1 cellular context compared by ENCODE assay signal in the genomic region with DNA sequence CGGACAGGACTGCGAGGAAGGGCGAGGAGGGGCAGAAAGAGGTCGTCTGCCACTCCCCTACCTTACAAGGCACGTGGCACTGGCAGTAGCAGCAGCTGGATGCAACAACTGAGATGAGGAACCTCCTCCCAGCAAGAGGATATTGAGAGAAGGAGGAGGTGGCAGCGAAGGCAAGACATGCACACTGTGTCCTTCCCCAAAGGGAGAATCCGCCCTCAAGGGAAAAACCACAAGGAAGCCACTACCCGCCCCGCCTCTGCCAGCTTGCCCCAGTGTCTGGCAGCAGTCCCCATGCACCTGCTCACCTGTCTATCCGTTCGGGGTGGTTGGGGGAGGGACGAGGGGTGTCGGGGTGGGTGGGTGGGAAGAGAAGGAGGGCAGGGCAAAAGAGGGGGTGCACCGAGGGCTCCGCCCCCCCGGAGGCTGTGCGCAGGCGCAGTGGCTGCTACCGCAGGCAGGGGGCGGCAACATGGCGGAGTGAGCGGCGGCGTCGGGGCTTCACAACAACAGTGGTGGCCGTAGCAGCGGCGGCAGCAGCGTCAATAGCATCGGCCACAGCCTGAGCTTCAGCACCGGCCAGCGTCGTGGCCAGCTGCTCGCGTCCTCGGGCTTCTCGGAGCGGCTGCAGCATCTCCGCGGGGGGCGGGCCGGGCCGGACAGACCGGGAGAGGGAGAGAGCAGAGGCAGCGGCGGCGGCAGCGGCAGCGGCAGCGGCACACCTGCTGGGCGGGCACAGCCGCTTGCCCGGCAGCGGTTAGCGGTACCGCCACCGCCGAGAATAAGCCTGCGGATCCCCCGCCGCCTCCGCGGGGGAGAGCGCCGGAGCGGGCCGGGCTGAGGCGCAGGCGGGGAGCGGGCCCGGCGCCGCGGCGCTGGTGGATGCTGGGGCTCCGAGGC.
TF ChIP-seq lines count a peak whose summit lies in the region.

A gene with protein sequence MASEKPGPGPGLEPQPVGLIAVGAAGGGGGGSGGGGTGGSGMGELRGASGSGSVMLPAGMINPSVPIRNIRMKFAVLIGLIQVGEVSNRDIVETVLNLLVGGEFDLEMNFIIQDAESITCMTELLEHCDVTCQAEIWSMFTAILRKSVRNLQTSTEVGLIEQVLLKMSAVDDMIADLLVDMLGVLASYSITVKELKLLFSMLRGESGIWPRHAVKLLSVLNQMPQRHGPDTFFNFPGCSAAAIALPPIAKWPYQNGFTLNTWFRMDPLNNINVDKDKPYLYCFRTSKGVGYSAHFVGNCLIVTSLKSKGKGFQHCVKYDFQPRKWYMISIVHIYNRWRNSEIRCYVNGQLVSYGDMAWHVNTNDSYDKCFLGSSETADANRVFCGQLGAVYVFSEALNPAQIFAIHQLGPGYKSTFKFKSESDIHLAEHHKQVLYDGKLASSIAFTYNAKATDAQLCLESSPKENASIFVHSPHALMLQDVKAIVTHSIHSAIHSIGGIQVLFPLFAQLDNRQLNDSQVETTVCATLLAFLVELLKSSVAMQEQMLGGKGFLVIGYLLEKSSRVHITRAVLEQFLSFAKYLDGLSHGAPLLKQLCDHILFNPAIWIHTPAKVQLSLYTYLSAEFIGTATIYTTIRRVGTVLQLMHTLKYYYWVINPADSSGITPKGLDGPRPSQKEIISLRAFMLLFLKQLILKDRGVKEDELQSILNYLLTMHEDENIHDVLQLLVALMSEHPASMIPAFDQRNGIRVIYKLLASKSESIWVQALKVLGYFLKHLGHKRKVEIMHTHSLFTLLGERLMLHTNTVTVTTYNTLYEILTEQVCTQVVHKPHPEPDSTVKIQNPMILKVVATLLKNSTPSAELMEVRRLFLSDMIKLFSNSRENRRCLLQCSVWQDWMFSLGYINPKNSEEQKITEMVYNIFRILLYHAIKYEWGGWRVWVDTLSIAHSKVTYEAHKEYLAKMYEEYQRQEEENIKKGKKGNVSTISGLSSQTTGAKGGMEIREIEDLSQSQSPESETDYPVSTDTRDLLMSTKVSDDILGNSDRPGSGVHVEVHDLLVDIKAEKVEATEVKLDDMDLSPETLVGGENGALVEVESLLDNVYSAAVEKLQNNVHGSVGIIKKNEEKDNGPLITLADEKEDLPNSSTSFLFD (N-terminal part only) (plus strand): TSS at position 436 of the 897 bp plus-strand sequence. CDS start 551 bp downstream, outside the sequence.

TF ChIP-seq in HepG2, 621 proteins besides CTCF, POLR2A, EP300 and RAD21 (continued from another document and continues in another):
- TF ChIP-seq, protein P1, sequence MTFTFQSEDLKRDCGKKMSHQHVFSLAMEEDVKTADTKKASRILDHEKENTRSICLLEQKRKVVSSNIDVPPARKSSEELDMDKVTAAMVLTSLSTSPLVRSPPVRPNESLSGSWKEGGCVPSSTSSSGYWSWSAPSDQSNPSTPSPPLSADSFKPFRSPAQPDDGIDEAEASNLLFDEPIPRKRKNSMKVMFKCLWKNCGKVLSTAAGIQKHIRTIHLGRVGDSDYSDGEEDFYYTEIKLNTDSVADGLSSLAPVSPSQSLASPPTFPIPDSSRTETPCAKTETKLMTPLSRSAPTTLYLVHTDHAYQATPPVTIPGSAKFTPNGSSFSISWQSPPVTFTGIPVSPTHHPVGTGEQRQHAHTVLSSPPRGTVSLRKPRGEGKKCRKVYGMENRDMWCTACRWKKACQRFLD (CRISPR knock-in tag; IDR thresholded peaks at IDR 0.05; ENCODE audit: borderline replicate concordance) = no peak
- TF ChIP-seq, protein P2, sequence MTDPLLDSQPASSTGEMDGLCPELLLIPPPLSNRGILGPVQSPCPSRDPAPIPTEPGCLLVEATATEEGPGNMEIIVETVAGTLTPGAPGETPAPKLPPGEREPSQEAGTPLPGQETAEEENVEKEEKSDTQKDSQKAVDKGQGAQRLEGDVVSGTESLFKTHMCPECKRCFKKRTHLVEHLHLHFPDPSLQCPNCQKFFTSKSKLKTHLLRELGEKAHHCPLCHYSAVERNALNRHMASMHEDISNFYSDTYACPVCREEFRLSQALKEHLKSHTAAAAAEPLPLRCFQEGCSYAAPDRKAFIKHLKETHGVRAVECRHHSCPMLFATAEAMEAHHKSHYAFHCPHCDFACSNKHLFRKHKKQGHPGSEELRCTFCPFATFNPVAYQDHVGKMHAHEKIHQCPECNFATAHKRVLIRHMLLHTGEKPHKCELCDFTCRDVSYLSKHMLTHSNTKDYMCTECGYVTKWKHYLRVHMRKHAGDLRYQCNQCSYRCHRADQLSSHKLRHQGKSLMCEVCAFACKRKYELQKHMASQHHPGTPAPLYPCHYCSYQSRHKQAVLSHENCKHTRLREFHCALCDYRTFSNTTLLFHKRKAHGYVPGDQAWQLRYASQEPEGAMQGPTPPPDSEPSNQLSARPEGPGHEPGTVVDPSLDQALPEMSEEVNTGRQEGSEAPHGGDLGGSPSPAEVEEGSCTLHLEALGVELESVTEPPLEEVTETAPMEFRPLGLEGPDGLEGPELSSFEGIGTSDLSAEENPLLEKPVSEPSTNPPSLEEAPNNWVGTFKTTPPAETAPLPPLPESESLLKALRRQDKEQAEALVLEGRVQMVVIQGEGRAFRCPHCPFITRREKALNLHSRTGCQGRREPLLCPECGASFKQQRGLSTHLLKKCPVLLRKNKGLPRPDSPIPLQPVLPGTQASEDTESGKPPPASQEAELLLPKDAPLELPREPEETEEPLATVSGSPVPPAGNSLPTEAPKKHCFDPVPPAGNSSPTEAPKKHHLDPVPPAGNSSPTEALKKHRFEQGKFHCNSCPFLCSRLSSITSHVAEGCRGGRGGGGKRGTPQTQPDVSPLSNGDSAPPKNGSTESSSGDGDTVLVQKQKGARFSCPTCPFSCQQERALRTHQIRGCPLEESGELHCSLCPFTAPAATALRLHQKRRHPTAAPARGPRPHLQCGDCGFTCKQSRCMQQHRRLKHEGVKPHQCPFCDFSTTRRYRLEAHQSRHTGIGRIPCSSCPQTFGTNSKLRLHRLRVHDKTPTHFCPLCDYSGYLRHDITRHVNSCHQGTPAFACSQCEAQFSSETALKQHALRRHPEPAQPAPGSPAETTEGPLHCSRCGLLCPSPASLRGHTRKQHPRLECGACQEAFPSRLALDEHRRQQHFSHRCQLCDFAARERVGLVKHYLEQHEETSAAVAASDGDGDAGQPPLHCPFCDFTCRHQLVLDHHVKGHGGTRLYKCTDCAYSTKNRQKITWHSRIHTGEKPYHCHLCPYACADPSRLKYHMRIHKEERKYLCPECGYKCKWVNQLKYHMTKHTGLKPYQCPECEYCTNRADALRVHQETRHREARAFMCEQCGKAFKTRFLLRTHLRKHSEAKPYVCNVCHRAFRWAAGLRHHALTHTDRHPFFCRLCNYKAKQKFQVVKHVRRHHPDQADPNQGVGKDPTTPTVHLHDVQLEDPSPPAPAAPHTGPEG (CRISPR knock-in tag; IDR thresholded peaks at IDR 0.05) = 0 out of 2 replicates have a peak, but pooled peaks have one; percentile 41
- TF ChIP-seq ZNF781 (CRISPR knock-in tag; IDR thresholded peaks at IDR 0.05; ENCODE audit: borderline replicate concordance, not compliant biosample characterization) (no peak), JDP2 (CRISPR knock-in tag; IDR thresholded peaks at IDR 0.05; ENCODE audit: borderline replicate concordance) (no peak), HMG20B (CRISPR knock-in tag; conservative IDR thresholded peaks at IDR 0.05) (no peak), TAF1 (CRISPR knock-in tag; IDR thresholded peaks at IDR 0.05) (peak; percentile 72; the same call in 1 of the 2 replicates), SMAD1 (CRISPR knock-in tag; IDR thresholded peaks at IDR 0.05; ENCODE audit: borderline replicate concordance, low read depth) (no peak), FOXK1 (CRISPR knock-in tag; IDR thresholded peaks at IDR 0.05; ENCODE audit: borderline replicate concordance, low read depth) (peak; percentile 36; the same call in 1 of the 2 replicates), ZNF598 (CRISPR knock-in tag; IDR thresholded peaks at IDR 0.05; ENCODE audit: borderline replicate concordance) (no peak), PPARG (CRISPR knock-in tag; conservative IDR thresholded peaks at IDR 0.05) (no peak), ETV5 (CRISPR knock-in tag; IDR thresholded peaks at IDR 0.05; ENCODE audit: borderline replicate concordance) (no peak)
- TF ChIP-seq, protein P3, sequence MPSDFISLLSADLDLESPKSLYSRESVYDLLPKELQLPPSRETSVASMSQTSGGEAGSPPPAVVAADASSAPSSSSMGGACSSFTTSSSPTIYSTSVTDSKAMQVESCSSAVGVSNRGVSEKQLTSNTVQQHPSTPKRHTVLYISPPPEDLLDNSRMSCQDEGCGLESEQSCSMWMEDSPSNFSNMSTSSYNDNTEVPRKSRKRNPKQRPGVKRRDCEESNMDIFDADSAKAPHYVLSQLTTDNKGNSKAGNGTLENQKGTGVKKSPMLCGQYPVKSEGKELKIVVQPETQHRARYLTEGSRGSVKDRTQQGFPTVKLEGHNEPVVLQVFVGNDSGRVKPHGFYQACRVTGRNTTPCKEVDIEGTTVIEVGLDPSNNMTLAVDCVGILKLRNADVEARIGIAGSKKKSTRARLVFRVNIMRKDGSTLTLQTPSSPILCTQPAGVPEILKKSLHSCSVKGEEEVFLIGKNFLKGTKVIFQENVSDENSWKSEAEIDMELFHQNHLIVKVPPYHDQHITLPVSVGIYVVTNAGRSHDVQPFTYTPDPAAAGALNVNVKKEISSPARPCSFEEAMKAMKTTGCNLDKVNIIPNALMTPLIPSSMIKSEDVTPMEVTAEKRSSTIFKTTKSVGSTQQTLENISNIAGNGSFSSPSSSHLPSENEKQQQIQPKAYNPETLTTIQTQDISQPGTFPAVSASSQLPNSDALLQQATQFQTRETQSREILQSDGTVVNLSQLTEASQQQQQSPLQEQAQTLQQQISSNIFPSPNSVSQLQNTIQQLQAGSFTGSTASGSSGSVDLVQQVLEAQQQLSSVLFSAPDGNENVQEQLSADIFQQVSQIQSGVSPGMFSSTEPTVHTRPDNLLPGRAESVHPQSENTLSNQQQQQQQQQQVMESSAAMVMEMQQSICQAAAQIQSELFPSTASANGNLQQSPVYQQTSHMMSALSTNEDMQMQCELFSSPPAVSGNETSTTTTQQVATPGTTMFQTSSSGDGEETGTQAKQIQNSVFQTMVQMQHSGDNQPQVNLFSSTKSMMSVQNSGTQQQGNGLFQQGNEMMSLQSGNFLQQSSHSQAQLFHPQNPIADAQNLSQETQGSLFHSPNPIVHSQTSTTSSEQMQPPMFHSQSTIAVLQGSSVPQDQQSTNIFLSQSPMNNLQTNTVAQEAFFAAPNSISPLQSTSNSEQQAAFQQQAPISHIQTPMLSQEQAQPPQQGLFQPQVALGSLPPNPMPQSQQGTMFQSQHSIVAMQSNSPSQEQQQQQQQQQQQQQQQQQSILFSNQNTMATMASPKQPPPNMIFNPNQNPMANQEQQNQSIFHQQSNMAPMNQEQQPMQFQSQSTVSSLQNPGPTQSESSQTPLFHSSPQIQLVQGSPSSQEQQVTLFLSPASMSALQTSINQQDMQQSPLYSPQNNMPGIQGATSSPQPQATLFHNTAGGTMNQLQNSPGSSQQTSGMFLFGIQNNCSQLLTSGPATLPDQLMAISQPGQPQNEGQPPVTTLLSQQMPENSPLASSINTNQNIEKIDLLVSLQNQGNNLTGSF (CRISPR knock-in tag; IDR thresholded peaks at IDR 0.05) = peak; percentile 66; the same call in 1 of the 2 replicates
- TF ChIP-seq, protein P4, sequence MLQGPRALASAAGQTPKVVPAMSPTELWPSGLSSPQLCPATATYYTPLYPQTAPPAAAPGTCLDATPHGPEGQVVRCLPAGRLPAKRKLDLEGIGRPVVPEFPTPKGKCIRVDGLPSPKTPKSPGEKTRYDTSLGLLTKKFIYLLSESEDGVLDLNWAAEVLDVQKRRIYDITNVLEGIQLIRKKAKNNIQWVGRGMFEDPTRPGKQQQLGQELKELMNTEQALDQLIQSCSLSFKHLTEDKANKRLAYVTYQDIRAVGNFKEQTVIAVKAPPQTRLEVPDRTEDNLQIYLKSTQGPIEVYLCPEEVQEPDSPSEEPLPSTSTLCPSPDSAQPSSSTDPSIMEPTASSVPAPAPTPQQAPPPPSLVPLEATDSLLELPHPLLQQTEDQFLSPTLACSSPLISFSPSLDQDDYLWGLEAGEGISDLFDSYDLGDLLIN (CRISPR knock-in tag; IDR thresholded peaks at IDR 0.05; ENCODE audit: borderline replicate concordance) = peak; percentile 52; the same call in 1 of the 2 replicates
- TF ChIP-seq, protein P5, sequence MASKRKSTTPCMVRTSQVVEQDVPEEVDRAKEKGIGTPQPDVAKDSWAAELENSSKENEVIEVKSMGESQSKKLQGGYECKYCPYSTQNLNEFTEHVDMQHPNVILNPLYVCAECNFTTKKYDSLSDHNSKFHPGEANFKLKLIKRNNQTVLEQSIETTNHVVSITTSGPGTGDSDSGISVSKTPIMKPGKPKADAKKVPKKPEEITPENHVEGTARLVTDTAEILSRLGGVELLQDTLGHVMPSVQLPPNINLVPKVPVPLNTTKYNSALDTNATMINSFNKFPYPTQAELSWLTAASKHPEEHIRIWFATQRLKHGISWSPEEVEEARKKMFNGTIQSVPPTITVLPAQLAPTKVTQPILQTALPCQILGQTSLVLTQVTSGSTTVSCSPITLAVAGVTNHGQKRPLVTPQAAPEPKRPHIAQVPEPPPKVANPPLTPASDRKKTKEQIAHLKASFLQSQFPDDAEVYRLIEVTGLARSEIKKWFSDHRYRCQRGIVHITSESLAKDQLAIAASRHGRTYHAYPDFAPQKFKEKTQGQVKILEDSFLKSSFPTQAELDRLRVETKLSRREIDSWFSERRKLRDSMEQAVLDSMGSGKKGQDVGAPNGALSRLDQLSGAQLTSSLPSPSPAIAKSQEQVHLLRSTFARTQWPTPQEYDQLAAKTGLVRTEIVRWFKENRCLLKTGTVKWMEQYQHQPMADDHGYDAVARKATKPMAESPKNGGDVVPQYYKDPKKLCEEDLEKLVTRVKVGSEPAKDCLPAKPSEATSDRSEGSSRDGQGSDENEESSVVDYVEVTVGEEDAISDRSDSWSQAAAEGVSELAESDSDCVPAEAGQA (IDR thresholded peaks at IDR 0.05; ENCODE audit: low read depth) = no peak
- TF ChIP-seq, protein P5 (CRISPR knock-in tag; IDR thresholded peaks at IDR 0.05; ENCODE audit: borderline replicate concordance) = no peak
- TF ChIP-seq, protein P6, sequence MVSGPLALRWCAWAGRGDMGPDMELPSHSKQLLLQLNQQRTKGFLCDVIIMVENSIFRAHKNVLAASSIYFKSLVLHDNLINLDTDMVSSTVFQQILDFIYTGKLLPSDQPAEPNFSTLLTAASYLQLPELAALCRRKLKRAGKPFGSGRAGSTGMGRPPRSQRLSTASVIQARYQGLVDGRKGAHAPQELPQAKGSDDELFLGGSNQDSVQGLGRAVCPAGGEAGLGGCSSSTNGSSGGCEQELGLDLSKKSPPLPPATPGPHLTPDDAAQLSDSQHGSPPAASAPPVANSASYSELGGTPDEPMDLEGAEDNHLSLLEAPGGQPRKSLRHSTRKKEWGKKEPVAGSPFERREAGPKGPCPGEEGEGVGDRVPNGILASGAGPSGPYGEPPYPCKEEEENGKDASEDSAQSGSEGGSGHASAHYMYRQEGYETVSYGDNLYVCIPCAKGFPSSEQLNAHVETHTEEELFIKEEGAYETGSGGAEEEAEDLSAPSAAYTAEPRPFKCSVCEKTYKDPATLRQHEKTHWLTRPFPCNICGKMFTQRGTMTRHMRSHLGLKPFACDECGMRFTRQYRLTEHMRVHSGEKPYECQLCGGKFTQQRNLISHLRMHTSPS (CRISPR knock-in tag; IDR thresholded peaks at IDR 0.05; ENCODE audit: low read depth) = no peak
